8 cellular contexts compared by ENCODE assay signal in genomic region chr2:229462144-229462543, GRCh38.
"Had no signal": no experiment of that assay in that cellular context is flagged by ENCODE, and none has a peak within 500 bp of the region (broad histone marks: within the 10 kb centered on the region; RNA-seq: fewer than 3 reads in every experiment).

No MANE protein-coding gene starts in this region.

- ATAC-seq: HCT116 had no signal

- H2AFZ ChIP-seq: GM23248 had no signal

- DNase-seq: GM23248, GOT3, H9, HFFc6, Kasumi-1, KG1 had no signal

- H3K9ac ChIP-seq: GM23248 had no signal

- H3K4me3 ChIP-seq: GM23248 had no signal

- H3K27ac ChIP-seq: GM23248, HL-60 had no signal
